Comparison of ENCODE assay signal across 1 cellular context in genomic region chr17:81903896-81904599, GRCh38.
TF ChIP-seq lines count a peak whose summit lies in the region.

No MANE protein-coding gene starts in this region.

TF ChIP-seq in GM12878, 131 proteins besides CTCF, POLR2A, EP300 and RAD21:
- no peak for TF ChIP-seq SMARCA5 (IDR thresholded peaks at IDR 0.05)
- TF ChIP-seq SIN3A (IDR thresholded peaks at IDR 0.05; ENCODE audit: low read depth, low read length) = no peak
- no peak for TF ChIP-seq BMI1 (IDR thresholded peaks at IDR 0.05; ENCODE audit: borderline replicate concordance)
- TF ChIP-seq PBX3 (IDR thresholded peaks at IDR 0.05; ENCODE audit: insufficient replicate concordance, low read depth, low read length) = no peak
- TF ChIP-seq MYC (IDR thresholded peaks at IDR 0.05; ENCODE audit: insufficient read depth, insufficient read length, insufficient replicate concordance, low read length, severe bottlenecking) = no peak
- TF ChIP-seq RELB (IDR thresholded peaks at IDR 0.05; ENCODE audit: low read depth) = no peak
- no peak for TF ChIP-seq SUZ12 (IDR thresholded peaks at IDR 0.05; ENCODE audit: unreplicated experiment)
- TF ChIP-seq YBX1 (IDR thresholded peaks at IDR 0.05) = no peak
- TF ChIP-seq ZZZ3 (IDR thresholded peaks at IDR 0.05; ENCODE audit: control insufficient read depth, insufficient read length, low read depth) = no peak
- TF ChIP-seq SMAD1 (IDR thresholded peaks at IDR 0.05; ENCODE audit: low read depth, partially characterized antibody) = no peak
- TF ChIP-seq NR2F1 (conservative IDR thresholded peaks at IDR 0.05) = no peak
- TF ChIP-seq E2F4 (IDR thresholded peaks at IDR 0.05; ENCODE audit: low read depth, low read length) = no peak
- TF ChIP-seq SREBF1 (IDR thresholded peaks at IDR 0.05; ENCODE audit: low read length) = no peak
- no peak for TF ChIP-seq CBFB (IDR thresholded peaks at IDR 0.05; ENCODE audit: low read depth)
- TF ChIP-seq SMC3 (IDR thresholded peaks at IDR 0.05; ENCODE audit: borderline replicate concordance, low read length) = no peak
- TF ChIP-seq MLLT1 (IDR thresholded peaks at IDR 0.05) = no peak
- no peak for TF ChIP-seq RELA (IDR thresholded peaks at IDR 0.05; ENCODE audit: borderline replicate concordance, partially characterized antibody)
- TF ChIP-seq IKZF1 (conservative IDR thresholded peaks at IDR 0.05) = no peak
- TF ChIP-seq HDGF (IDR thresholded peaks at IDR 0.05) = no peak
- no peak for TF ChIP-seq SKIL (IDR thresholded peaks at IDR 0.05; ENCODE audit: low read depth, poor library complexity, severe bottlenecking)
